ENCODE assay signal across 13 cellular contexts in the genomic region with DNA sequence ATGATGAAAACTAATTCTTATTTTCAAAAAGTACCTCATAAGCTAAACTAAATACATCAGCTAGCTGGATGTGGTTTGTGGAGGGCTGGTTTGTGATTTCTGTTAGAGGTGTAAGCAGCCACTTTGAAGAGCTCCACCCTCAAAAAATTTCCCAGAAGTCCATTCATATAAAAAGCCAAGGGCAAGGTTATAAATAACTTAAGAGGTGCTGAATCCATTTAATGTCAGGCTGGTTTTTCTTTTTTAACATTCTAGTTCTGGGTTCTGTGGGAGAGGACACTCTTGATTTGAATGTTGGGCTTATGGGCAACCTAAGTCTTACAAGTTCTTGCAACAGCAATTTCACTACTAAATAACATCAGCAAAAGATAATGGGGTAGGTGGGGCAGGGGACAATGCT. TPM values are rescaled to one million over a fixed set of nuclear protein-coding genes. Genes with fewer than 3 reads are reported as not detected.
DNase-seq lines count a peak whose midpoint lies in the region; ATAC-seq lines count a peak whose summit lies in the region.
"Had no signal": no experiment of that assay in that cellular context is flagged by ENCODE, and none has a peak within 500 bp of the region (broad histone marks: within the 10 kb centered on the region; RNA-seq: fewer than 3 reads in every experiment).

No MANE protein-coding gene starts in this region.

- DNase-seq in activated T-cell treated with anti-CD3 and anti-CD28 coated beads, Interleukin-2, amount 50 U/mL, for 24 hours: no peak
- DNase-seq in activated T-cell treated with anti-CD3 and anti-CD28 coated beads for 4 hours: no peak
- no peak for DNase-seq in activated naive CD8-positive, alpha-beta T cell treated with anti-CD3 and anti-CD28 coated beads, Interleukin-2, amount 10 ng/mL, durations not matched to agents 7 days and 5 days
- no peak for DNase-seq in putamen (ENCODE audit: low spot score)
- no peak for DNase-seq in midbrain (lab: John Stamatoyannopoulos, UW)
- DNase-seq: DMS79; posterior cingulate gyrus; stimulated activated CD4-positive, alpha-beta T cell treated with anti-CD3 and anti-CD28 coated beads, Interleukin-1b, Interleukin-23, amount 100 ng/mL, for 48 hours; T-helper 9 cell had no signal

- POLR2A ChIA-PET in activated naive CD8-positive, alpha-beta T cell treated with anti-CD3 and anti-CD28 coated beads, Interleukin-2, amount 10 ng/mL, durations not matched to agents 7 days and 5 days (lab: Charles Lee): interaction anchor here (0.5 to 9.3 kb wide), 13 partner anchors 11 to 255 kb away, joined by 3 to 111 read pairs (median 8); a partner anchor contains a TSS

- peaks cover 63% of the 10 kb centered on the region for H3K4me1 Mint-ChIP-seq in activated T-cell treated with anti-CD3 and anti-CD28 coated beads, Interleukin-2, amount 50 U/mL, for 24 hours (ENCODE audit: low read depth)
- peaks cover 63% of the 10 kb centered on the region for H3K4me1 Mint-ChIP-seq in activated naive CD8-positive, alpha-beta T cell treated with anti-CD3 and anti-CD28 coated beads, Interleukin-2, amount 10 ng/mL, durations not matched to agents 7 days and 5 days

- H3K9me3 Mint-ChIP-seq in activated T-cell treated with anti-CD3 and anti-CD28 coated beads, Interleukin-2, amount 50 U/mL, for 24 hours: no peaks in the 10 kb centered on the region
- no peaks in the 10 kb centered on the region for H3K9me3 Mint-ChIP-seq in activated naive CD8-positive, alpha-beta T cell treated with anti-CD3 and anti-CD28 coated beads, Interleukin-2, amount 10 ng/mL, durations not matched to agents 7 days and 5 days
- H3K9me3 Mint-ChIP-seq: mesothelial cell of epicardium had no signal

- H3K9me3 ChIP-seq in KOPT-K1 (ENCODE audit: insufficient read depth, low read length, poor library complexity, severe bottlenecking) (no peaks in the 10 kb centered on the region), skeletal muscle tissue (ENCODE audit: control insufficient read depth in 3 of 3, low read length in 3 of 3) (no peaks in the 10 kb centered on the region)

- peaks cover 2% of the 10 kb centered on the region for H3K27me3 Mint-ChIP-seq in activated T-cell treated with anti-CD3 and anti-CD28 coated beads, Interleukin-2, amount 50 U/mL, for 24 hours
- no peaks in the 10 kb centered on the region for H3K27me3 Mint-ChIP-seq in activated naive CD8-positive, alpha-beta T cell treated with anti-CD3 and anti-CD28 coated beads, Interleukin-2, amount 10 ng/mL, durations not matched to agents 7 days and 5 days

- peak overlapping the region; percentile 43 for H3K4me3 Mint-ChIP-seq in activated T-cell treated with anti-CD3 and anti-CD28 coated beads, Interleukin-2, amount 50 U/mL, for 24 hours
- peak overlapping the region; percentile 85 for H3K4me3 Mint-ChIP-seq in activated naive CD8-positive, alpha-beta T cell treated with anti-CD3 and anti-CD28 coated beads, Interleukin-2, amount 10 ng/mL, durations not matched to agents 7 days and 5 days
- H3K4me3 Mint-ChIP-seq: mesothelial cell of epicardium had no signal

- no peaks in the 10 kb centered on the region for H3K27me3 ChIP-seq in skeletal muscle tissue (ENCODE audit: control insufficient read depth in 3 of 3, insufficient read depth in 3 of 3, low read length in 3 of 3)

- H3K27ac Mint-ChIP-seq in activated T-cell treated with anti-CD3 and anti-CD28 coated beads, Interleukin-2, amount 50 U/mL, for 24 hours: peak overlapping the region; percentile 90
- H3K27ac Mint-ChIP-seq in activated naive CD8-positive, alpha-beta T cell treated with anti-CD3 and anti-CD28 coated beads, Interleukin-2, amount 10 ng/mL, durations not matched to agents 7 days and 5 days: peak overlapping the region; percentile 98
- H3K27ac Mint-ChIP-seq: mesothelial cell of epicardium had no signal

- H3K36me3 Mint-ChIP-seq in activated T-cell treated with anti-CD3 and anti-CD28 coated beads, Interleukin-2, amount 50 U/mL, for 24 hours (ENCODE audit: low read depth): no peaks in the 10 kb centered on the region
- peaks cover 3% of the 10 kb centered on the region for H3K36me3 Mint-ChIP-seq in activated naive CD8-positive, alpha-beta T cell treated with anti-CD3 and anti-CD28 coated beads, Interleukin-2, amount 10 ng/mL, durations not matched to agents 7 days and 5 days
- H3K36me3 Mint-ChIP-seq: mesothelial cell of epicardium had no signal

- H3K9ac ChIP-seq in skeletal muscle tissue (ENCODE audit: low read depth in 1 of 3, low read length in 3 of 3): peak overlapping the region in 2 of 3 donors; percentile 13 to 46

- ATAC-seq in activated naive CD8-positive, alpha-beta T cell treated with anti-CD3 and anti-CD28 coated beads, Interleukin-2, amount 10 ng/mL, durations not matched to agents 7 days and 5 days (ENCODE audit: low read depth): no peak
- no peak for ATAC-seq in GM18867 (IDR thresholded peaks at IDR 0.05; ENCODE audit: unreplicated experiment)

- peaks cover 29 to 53% (median 36%) of the 10 kb centered on the region in 3 donors for H3K4me1 ChIP-seq in skeletal muscle tissue (ENCODE audit: control insufficient read depth in 3 of 3, insufficient read depth in 3 of 3, low read length in 3 of 3)

- H3K36me3 ChIP-seq in KOPT-K1 (ENCODE audit: insufficient read depth, low read length) (no peaks in the 10 kb centered on the region), skeletal muscle tissue (ENCODE audit: control insufficient read depth in 3 of 3, insufficient read depth in 3 of 3, low read length in 3 of 3) (no peaks in the 10 kb centered on the region)

- H3K4me3 ChIP-seq in skeletal muscle tissue (ENCODE audit: low read length in 3 of 3): no peak overlapping the region

- H3K27ac ChIP-seq in KOPT-K1 (ENCODE audit: low read depth, low read length, poor library complexity, severe bottlenecking) (peak overlapping the region; percentile 67), skeletal muscle tissue (ENCODE audit: low read depth, low read length) (peak overlapping the region; percentile 87)

RNA-seq across cellular contexts. Expression of a gene that starts 3.4 kb away (rescaled TPM):
- total RNA-seq in activated naive CD8-positive, alpha-beta T cell treated with anti-CD3 and anti-CD28 coated beads, Interleukin-2, amount 10 ng/mL, durations not matched to agents 7 days and 5 days: 10 to 100 TPM; 29.7 to 34.8 TPM
- 37.6 TPM for total RNA-seq in skeletal muscle tissue

RNA-seq across cellular contexts. Expression of a gene that starts 51.5 kb away (rescaled TPM):
- 100 to 1,000 TPM; 208 to 226 TPM for total RNA-seq in activated naive CD8-positive, alpha-beta T cell treated with anti-CD3 and anti-CD28 coated beads, Interleukin-2, amount 10 ng/mL, durations not matched to agents 7 days and 5 days
- 267 TPM for total RNA-seq in skeletal muscle tissue
